In the genomic region with DNA sequence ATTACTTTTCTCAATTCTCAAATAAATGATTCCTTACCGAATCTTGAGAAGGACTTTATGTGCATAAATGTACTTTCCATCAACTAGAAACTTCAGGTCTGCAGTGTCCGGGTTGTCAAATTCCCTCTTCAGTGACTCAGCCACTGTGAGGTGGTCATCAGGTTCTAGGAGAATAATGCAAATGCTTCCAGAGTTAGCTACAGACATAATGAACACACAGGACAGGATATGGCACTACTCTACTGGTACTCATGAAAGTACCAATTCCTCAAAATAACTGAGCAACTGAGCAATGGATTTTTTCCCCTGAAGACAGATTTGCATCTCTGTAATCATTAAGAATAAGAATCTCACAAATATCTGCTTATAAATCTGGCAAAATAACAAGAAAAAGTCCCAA, we compare ENCODE assay signal across 16 cellular contexts. TPM values are rescaled to one million over a fixed set of nuclear protein-coding genes. Genes with fewer than 3 reads are reported as not detected.
A peak's percentile ranks its signal among the peaks of the same experiment; 100 is the strongest.
DNase-seq lines count a peak whose midpoint lies in the region; ATAC-seq, FAIRE-seq and TF ChIP-seq lines count a peak whose summit lies in the region.
"Had no signal": no experiment of that assay in that cellular context is flagged by ENCODE, and none has a peak within 500 bp of the region (broad histone marks: within the 10 kb centered on the region; RNA-seq: fewer than 3 reads in every experiment).

No MANE protein-coding gene starts in this region.

- H3K9me3 Mint-ChIP-seq in immature natural killer cell, result no peaks in the 10 kb centered on the region
- H3K9me3 Mint-ChIP-seq: neural crest cell had no signal

- H3K4me3 ChIP-seq in breast epithelium, result no peak overlapping the region
- H3K4me3 ChIP-seq: cardiac muscle cell, vagina had no signal

- TF ChIP-seq POLR2A in breast epithelium (IDR thresholded peaks at IDR 0.05) (no peak), GM18505 (IDR thresholded peaks at IDR 0.05; ENCODE audit: borderline replicate concordance, extremely low read depth, insufficient read depth, insufficient read length) (no peak)

- no peak overlapping the region for H3K27ac ChIP-seq in breast epithelium
- H3K27ac ChIP-seq: cardiac muscle cell had no signal

- H3K27me3 ChIP-seq in breast epithelium, result no peaks in the 10 kb centered on the region
- H3K27me3 ChIP-seq: cardiac muscle cell, vagina had no signal

- no peak for TF ChIP-seq CTCF in breast epithelium (IDR thresholded peaks at IDR 0.05)

- peaks cover 2 to 19% (median 17%) of the 10 kb centered on the region in 3 donors for H3K27me3 Mint-ChIP-seq in immature natural killer cell (ENCODE audit: low read depth in 3 of 3)

- ATAC-seq in GM18517 (IDR thresholded peaks at IDR 0.05; ENCODE audit: unreplicated experiment) (peak; percentile 46), GM21825 (IDR thresholded peaks at IDR 0.05; ENCODE audit: unreplicated experiment) (peak; percentile 32), GM18505 (IDR thresholded peaks at IDR 0.05; ENCODE audit: unreplicated experiment) (no peak)

- peaks cover 82 to 89% of the 10 kb centered on the region in 2 donors for H3K4me1 Mint-ChIP-seq in immature natural killer cell

- FAIRE-seq in frontal cortex (lab: Jason Lieb, UNC), result no peak

- no peaks in the 10 kb centered on the region for H3K9me3 ChIP-seq in breast epithelium
- H3K9me3 ChIP-seq: vagina had no signal

- no peaks in the 10 kb centered on the region for H3K36me3 ChIP-seq in breast epithelium
- H3K36me3 ChIP-seq: vagina had no signal

- intact Hi-C loops in breast epithelium (cut with DNase I; ENCODE audit: low total_unique reads), result no loop called here

- peak overlapping the region; percentile 18 to 96 (median 82) for H3K27ac Mint-ChIP-seq in immature natural killer cell

- H3K36me3 Mint-ChIP-seq in immature natural killer cell, result peaks cover 9 to 14% (median 13%) of the 10 kb centered on the region in 3 donors

- H3K4me1 ChIP-seq in breast epithelium, result peaks cover 0 to 9% of the 10 kb centered on the region in 2 donors

- peak overlapping the region in 3 of 5 donors; percentile 15 to 72 (median 52) for H3K4me3 Mint-ChIP-seq in immature natural killer cell
- H3K4me3 Mint-ChIP-seq: neural crest cell had no signal

- DNase-seq in MV-4-11 (lab: John Stamatoyannopoulos, UW), result peak; percentile 31
- no peak for DNase-seq in immature natural killer cell
- DNase-seq in frontal cortex (ENCODE audit: low spot score in 2 of 2), result no peak
- DNase-seq in breast epithelium (ENCODE audit: low spot score in 2 of 2), result no peak
- no peak for DNase-seq in activated effector memory CD4-positive, alpha-beta T cell treated with Interleukin-2 at 50 U/mL for 16 hours
- DNase-seq: activated CD4-positive, CD25-positive, alpha-beta regulatory T cell; C1 segment of cervical spinal cord; KBM-7; NCI-H345; stimulated activated CD4-positive, alpha-beta T cell treated with anti-CD3 and anti-CD28 coated beads, Interleukin-12 subunit alpha, Interleukin-12 subunit beta, amount 100 ng/mL, for 4 hours had no signal

RNA-seq across cellular contexts. Expression of a gene that starts 31.2 kb away (rescaled TPM):
- polyA plus RNA-seq in immature natural killer cell, result 10 to 100 TPM; 36.1 to 49.1 (median 45.8) TPM
- 33.0 TPM for total RNA-seq in frontal cortex
- total RNA-seq in breast epithelium, result 10 to 100 TPM; 10.8 to 16.1 (median 14.9) TPM
